ENCODE assay signal across 9 cellular contexts in genomic region chr1:7334475-7335035, GRCh38.
DNase-seq lines count a peak whose midpoint lies in the region; ATAC-seq and TF ChIP-seq lines count a peak whose summit lies in the region.
"Had no signal": no experiment of that assay in that cellular context is flagged by ENCODE, and none has a peak within 500 bp of the region (broad histone marks: within the 10 kb centered on the region; RNA-seq: fewer than 3 reads in every experiment).

No MANE protein-coding gene starts in this region.

- TF ChIP-seq CTCF in type B pancreatic cell (conservative IDR thresholded peaks at IDR 0.05), result no peak

- H3K9me3 Mint-ChIP-seq in type B pancreatic cell, result no peaks in the 10 kb centered on the region
- H3K9me3 Mint-ChIP-seq: activated CD4-positive, alpha-beta memory T cell treated with anti-CD3 and anti-CD28 coated beads, Interleukin-2, amount 10 ng/mL, durations not matched to agents 7 days and 5 days had no signal

- H3K4me3 Mint-ChIP-seq in type B pancreatic cell, result peak overlapping the region; percentile 15
- H3K4me3 Mint-ChIP-seq: activated CD4-positive, alpha-beta memory T cell treated with anti-CD3 and anti-CD28 coated beads, Interleukin-2, amount 10 ng/mL, durations not matched to agents 7 days and 5 days had no signal

- peaks cover 25% of the 10 kb centered on the region for H3K4me1 Mint-ChIP-seq in type B pancreatic cell (ENCODE audit: unreplicated experiment)
- H3K4me1 Mint-ChIP-seq: activated CD4-positive, alpha-beta memory T cell treated with anti-CD3 and anti-CD28 coated beads, Interleukin-2, amount 10 ng/mL, durations not matched to agents 7 days and 5 days had no signal

- H3K27me3 Mint-ChIP-seq in type B pancreatic cell, result peaks cover 8% of the 10 kb centered on the region
- H3K27me3 Mint-ChIP-seq: activated CD4-positive, alpha-beta memory T cell treated with anti-CD3 and anti-CD28 coated beads, Interleukin-2, amount 10 ng/mL, durations not matched to agents 7 days and 5 days had no signal

- ATAC-seq in Right ventricle myocardium superior (ENCODE audit: poor library complexity) (peak; percentile 53), GM21526 (IDR thresholded peaks at IDR 0.05; ENCODE audit: low FRiP score, unreplicated experiment) (no peak)

- H3K36me3 Mint-ChIP-seq in type B pancreatic cell, result no peaks in the 10 kb centered on the region

- H3K27ac Mint-ChIP-seq in type B pancreatic cell, result peak overlapping the region; percentile 54
- H3K27ac Mint-ChIP-seq: activated CD4-positive, alpha-beta memory T cell treated with anti-CD3 and anti-CD28 coated beads, Interleukin-2, amount 10 ng/mL, durations not matched to agents 7 days and 5 days had no signal

- intact Hi-C loops in Right ventricle myocardium superior (cut with DNase I) (no loop called here), cardiac septum (cut with DNase I) (no loop called here)

- no peak for DNase-seq in Right ventricle myocardium superior
- no peak for DNase-seq in cardiac septum (ENCODE audit: low spot score)
- DNase-seq in NCI-H69 (lab: John Stamatoyannopoulos, UW), result peak; percentile 93
- DNase-seq in glomerular visceral epithelial cell (ENCODE audit: extremely low spot score), result peak; percentile 54
- no peak for DNase-seq in type B pancreatic cell (ENCODE audit: extremely low spot score, unreplicated experiment)
- no peak for DNase-seq in activated T-cell treated with anti-CD3 and anti-CD28 coated beads, Interleukin-2, amount 50 U/mL, for 1 hour
- no peak for DNase-seq in DMS114 treated with DMSO at 0.1 percent for 48 hours (lab: John Stamatoyannopoulos, UW; ENCODE audit: unreplicated experiment)
- DNase-seq: activated CD4-positive, alpha-beta memory T cell treated with anti-CD3 and anti-CD28 coated beads, Interleukin-2, amount 10 ng/mL, durations not matched to agents 7 days and 5 days had no signal

Comparison
In these comparisons a context has a peak if more than half of its experiments do, and no peak if none do; other contexts are left out.
1. DNase-seq: peak in NCI-H69 (single experiment) and glomerular visceral epithelial cell (single experiment); none in Right ventricle myocardium superior (single experiment), cardiac septum (single experiment), type B pancreatic cell (single experiment), activated T-cell treated with anti-CD3 and anti-CD28 coated beads, Interleukin-2, amount 50 U/mL, for 1 hour (single experiment) and DMS114 treated with DMSO at 0.1 percent for 48 hours (single experiment).